Comparison of ENCODE assay signal across 19 cellular contexts in genomic region chr10:119457966-119458766, GRCh38.
"Had no signal": no experiment of that assay in that cellular context is flagged by ENCODE, and none has a peak within 500 bp of the region (broad histone marks: within the 10 kb centered on the region; RNA-seq: fewer than 3 reads in every experiment).

No MANE protein-coding gene starts in this region.

- H3K9me3 ChIP-seq: mucosa of descending colon, right atrium auricular region, suprapubic skin had no signal

- H3K27me3 Mint-ChIP-seq: activated naive CD8-positive, alpha-beta T cell treated with anti-CD3 and anti-CD28 coated beads for 36 hours; stimulated activated naive CD8-positive, alpha-beta T cell treated with anti-CD3 and anti-CD28 coated beads, Interleukin-15, Interleukin-2, amounts not matched to agents 100 ng/mL and 50 ng/mL, for 24 hours; type B pancreatic cell had no signal

- H3K36me3 Mint-ChIP-seq: natural killer cell had no signal

- H3K4me3 ChIP-seq: mucosa of descending colon, right atrium auricular region, suprapubic skin had no signal

- H3K27ac Mint-ChIP-seq: activated naive CD8-positive, alpha-beta T cell treated with anti-CD3 and anti-CD28 coated beads for 36 hours; activated T-helper 1 cell treated with anti-CD3 and anti-CD28 coated beads, Interleukin-12 subunit alpha, Interleukin-12 subunit beta, Interleukin-2, Interleukin-4 antibody, amounts not matched to agents 30 ng/mL and 10 ng/mL and 1 ng/mL, durations not matched to agents 14 hours and 24 hours and 36 hours; natural killer cell; progenitor cell of endocrine pancreas; stimulated activated naive CD8-positive, alpha-beta T cell treated with anti-CD3 and anti-CD28 coated beads, Interleukin-15, Interleukin-2, amounts not matched to agents 100 ng/mL and 50 ng/mL, for 24 hours; type B pancreatic cell had no signal

- H3K9me3 Mint-ChIP-seq: activated naive CD8-positive, alpha-beta T cell treated with anti-CD3 and anti-CD28 coated beads for 36 hours; natural killer cell; stimulated activated naive CD8-positive, alpha-beta T cell treated with anti-CD3 and anti-CD28 coated beads, Interleukin-15, Interleukin-2, amounts not matched to agents 100 ng/mL and 50 ng/mL, for 24 hours had no signal

- ATAC-seq: activated CD4-positive, CD25-positive, alpha-beta regulatory T cell treated with anti-CD3 and anti-CD28 coated beads, Interleukin-2, amount 50 U/mL, for 24 hours; left colon; mucosa of descending colon; natural killer cell had no signal

- H3K4me3 Mint-ChIP-seq: activated naive CD8-positive, alpha-beta T cell treated with anti-CD3 and anti-CD28 coated beads for 36 hours; activated T-helper 1 cell treated with anti-CD3 and anti-CD28 coated beads, Interleukin-12 subunit alpha, Interleukin-12 subunit beta, Interleukin-2, Interleukin-4 antibody, amounts not matched to agents 30 ng/mL and 10 ng/mL and 1 ng/mL, durations not matched to agents 14 hours and 24 hours and 36 hours; brain; natural killer cell; stimulated activated naive CD8-positive, alpha-beta T cell treated with anti-CD3 and anti-CD28 coated beads, Interleukin-15, Interleukin-2, amounts not matched to agents 100 ng/mL and 50 ng/mL, for 24 hours; type B pancreatic cell had no signal

- H3K27me3 ChIP-seq: right atrium auricular region, suprapubic skin had no signal

- H3K4me1 Mint-ChIP-seq: activated naive CD8-positive, alpha-beta T cell treated with anti-CD3 and anti-CD28 coated beads for 36 hours; brain; natural killer cell had no signal

- DNase-seq: activated CD4-positive, alpha-beta T cell treated with anti-CD3 and anti-CD28 coated beads, Interleukin-2, amount 50 U/mL, for 1 hour; activated naive CD8-positive, alpha-beta T cell treated with anti-CD3 and anti-CD28 coated beads for 36 hours; amygdala; cerebellar nuclear complex; effector CD8-positive, alpha-beta T cell; head of caudate nucleus; left colon; natural killer cell; nucleus accumbens; T1000 had no signal

- H3K4me1 ChIP-seq: right atrium auricular region had no signal

- H3K27ac ChIP-seq: right atrium auricular region, suprapubic skin had no signal
